Comparison of ENCODE assay signal across 1 cellular context in the genomic region with DNA sequence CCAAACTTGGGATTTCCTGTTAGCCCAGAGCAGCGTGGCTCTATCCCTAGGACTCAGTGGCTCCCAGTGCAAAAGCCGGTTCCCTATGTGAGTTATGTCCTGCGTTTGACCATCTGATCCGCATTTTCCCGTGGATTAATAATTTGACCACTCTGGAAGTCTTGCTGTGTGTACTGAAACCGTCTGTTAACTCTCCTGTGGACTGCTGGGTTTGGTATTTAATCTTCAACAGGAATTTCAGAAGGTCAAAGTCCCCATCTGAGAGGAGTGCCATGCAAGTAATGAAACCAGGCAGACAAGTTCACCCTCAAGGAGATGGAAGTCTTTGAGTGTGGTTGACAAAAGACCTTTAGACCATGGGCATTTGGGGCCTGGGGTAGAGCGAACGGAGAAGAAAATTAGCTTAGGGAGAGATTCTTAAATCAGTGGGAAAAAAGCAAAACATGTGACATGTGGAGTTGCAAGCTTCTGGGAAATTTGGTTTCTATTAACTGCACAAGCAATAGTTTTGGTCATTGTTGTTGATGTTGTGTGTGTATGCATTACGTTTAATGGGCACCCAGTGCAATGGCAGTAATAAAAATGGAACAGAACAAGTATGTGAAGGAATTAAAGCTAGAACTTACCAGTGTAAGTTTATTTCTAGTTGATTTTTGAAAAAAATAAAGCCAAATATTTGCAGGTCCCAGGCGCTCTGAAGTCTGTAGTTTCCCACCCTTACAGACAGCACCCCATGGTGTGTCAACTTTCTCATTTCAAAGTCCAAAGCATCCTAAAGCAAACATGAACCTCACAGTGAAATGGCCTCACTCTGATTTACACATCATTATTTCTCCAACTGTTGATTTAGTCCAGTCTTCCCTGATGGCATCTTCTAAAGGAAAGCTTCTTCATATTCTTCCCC.
A peak's percentile ranks its signal among the peaks of the same experiment; 100 is the strongest.
TF ChIP-seq lines count a peak whose summit lies in the region.

No MANE protein-coding gene starts in this region.

TF ChIP-seq in HepG2, 621 proteins besides CTCF, POLR2A, EP300 and RAD21 (continued from another document and continues in another):
- TF ChIP-seq ZFP36 (IDR thresholded peaks at IDR 0.05; ENCODE audit: borderline replicate concordance, low read depth, low read length, partially characterized antibody) (no peak), U2AF1 (optimal IDR thresholded peaks at IDR 0.05; ENCODE audit: low read depth, low read length) (no peak), SRY (CRISPR knock-in tag; IDR thresholded peaks at IDR 0.05) (no peak; the same call in 1 of the 2 replicates), ZNF850 (CRISPR knock-in tag; conservative IDR thresholded peaks at IDR 0.05) (no peak), RARG (CRISPR knock-in tag; IDR thresholded peaks at IDR 0.05; ENCODE audit: low read depth) (no peak), ZFX (CRISPR knock-in tag; IDR thresholded peaks at IDR 0.05; ENCODE audit: low read depth) (0 out of 2 replicates have a peak, but pooled peaks have one; percentile 27), ZNF879 (CRISPR knock-in tag; IDR thresholded peaks at IDR 0.05) (no peak), ETV5 (CRISPR knock-in tag; IDR thresholded peaks at IDR 0.05; ENCODE audit: borderline replicate concordance) (peak; percentile 64; the same call in 1 of the 2 replicates), ZNF326 (CRISPR knock-in tag; IDR thresholded peaks at IDR 0.05; ENCODE audit: borderline replicate concordance) (no peak), ZNF264 (CRISPR knock-in tag; IDR thresholded peaks at IDR 0.05) (no peak), THAP11 (CRISPR knock-in tag; IDR thresholded peaks at IDR 0.05) (peak; percentile 43), ZNF703 (CRISPR knock-in tag; IDR thresholded peaks at IDR 0.05; ENCODE audit: borderline replicate concordance) (no peak; the same call in 1 of the 2 replicates), MAFF (IDR thresholded peaks at IDR 0.05; ENCODE audit: low read depth, low read length) (no peak), CBX2 (IDR thresholded peaks at IDR 0.05; ENCODE audit: low read depth, low read length) (no peak), CBX2 (CRISPR knock-in tag; IDR thresholded peaks at IDR 0.05; ENCODE audit: low read depth) (no peak), CAMTA2 (CRISPR knock-in tag; IDR thresholded peaks at IDR 0.05; ENCODE audit: borderline replicate concordance) (no peak), ZNF296 (CRISPR knock-in tag; conservative IDR thresholded peaks at IDR 0.05) (no peak), HMG20A (CRISPR knock-in tag; IDR thresholded peaks at IDR 0.05; ENCODE audit: borderline replicate concordance) (peak; percentile 88), ZNF570 (CRISPR knock-in tag; IDR thresholded peaks at IDR 0.05; ENCODE audit: borderline replicate concordance) (no peak), ZNF230 (CRISPR knock-in tag; IDR thresholded peaks at IDR 0.05) (no peak), MBNL3 (CRISPR knock-in tag; conservative IDR thresholded peaks at IDR 0.05) (no peak), NONO (IDR thresholded peaks at IDR 0.05) (no peak), NONO (CRISPR knock-in tag; conservative IDR thresholded peaks at IDR 0.05) (no peak), NPAS2 (CRISPR knock-in tag; IDR thresholded peaks at IDR 0.05; ENCODE audit: borderline replicate concordance) (no peak), SP140L (CRISPR knock-in tag; IDR thresholded peaks at IDR 0.05; ENCODE audit: borderline replicate concordance) (no peak), TCF7 (IDR thresholded peaks at IDR 0.05; ENCODE audit: low read depth) (peak; percentile 85), ZNF501 (CRISPR knock-in tag; IDR thresholded peaks at IDR 0.05) (peak; percentile 38; the same call in 1 of the 2 replicates), MAF1 (CRISPR knock-in tag; IDR thresholded peaks at IDR 0.05; ENCODE audit: borderline replicate concordance) (no peak), PHF5A (CRISPR knock-in tag; IDR thresholded peaks at IDR 0.05; ENCODE audit: low read depth, unreplicated experiment) (no peak), SMARCE1 (IDR thresholded peaks at IDR 0.05; ENCODE audit: borderline replicate concordance) (no peak), ZNF432 (CRISPR knock-in tag; IDR thresholded peaks at IDR 0.05; ENCODE audit: borderline replicate concordance) (no peak), RBAK (CRISPR knock-in tag; IDR thresholded peaks at IDR 0.05) (no peak), NKX3-1 (CRISPR knock-in tag; IDR thresholded peaks at IDR 0.05) (peak; percentile 28; the same call in 1 of the 2 replicates), TOPORS (CRISPR knock-in tag; IDR thresholded peaks at IDR 0.05) (no peak), ELF4 (CRISPR knock-in tag; IDR thresholded peaks at IDR 0.05; ENCODE audit: borderline replicate concordance) (no peak), MATR3 (CRISPR knock-in tag; IDR thresholded peaks at IDR 0.05) (no peak), ZNF607 (CRISPR knock-in tag; IDR thresholded peaks at IDR 0.05; ENCODE audit: borderline replicate concordance) (0 out of 2 replicates have a peak, but pooled peaks have one; percentile 48), CENPX (CRISPR knock-in tag; IDR thresholded peaks at IDR 0.05) (no peak), ESRRA (CRISPR knock-in tag; IDR thresholded peaks at IDR 0.05; ENCODE audit: low read depth) (no peak), GATAD1 (CRISPR knock-in tag; IDR thresholded peaks at IDR 0.05) (0 out of 2 replicates have a peak, but pooled peaks have one; percentile 35), NFYC (CRISPR knock-in tag; IDR thresholded peaks at IDR 0.05) (no peak), ZNF556 (CRISPR knock-in tag; IDR thresholded peaks at IDR 0.05; ENCODE audit: borderline replicate concordance) (no peak; the same call in 1 of the 2 replicates)
- TF ChIP-seq, protein P1, sequence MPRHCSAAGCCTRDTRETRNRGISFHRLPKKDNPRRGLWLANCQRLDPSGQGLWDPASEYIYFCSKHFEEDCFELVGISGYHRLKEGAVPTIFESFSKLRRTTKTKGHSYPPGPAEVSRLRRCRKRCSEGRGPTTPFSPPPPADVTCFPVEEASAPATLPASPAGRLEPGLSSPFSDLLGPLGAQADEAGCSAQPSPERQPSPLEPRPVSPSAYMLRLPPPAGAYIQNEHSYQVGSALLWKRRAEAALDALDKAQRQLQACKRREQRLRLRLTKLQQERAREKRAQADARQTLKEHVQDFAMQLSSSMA (CRISPR knock-in tag; IDR thresholded peaks at IDR 0.05): no peak
- TF ChIP-seq, protein P2, sequence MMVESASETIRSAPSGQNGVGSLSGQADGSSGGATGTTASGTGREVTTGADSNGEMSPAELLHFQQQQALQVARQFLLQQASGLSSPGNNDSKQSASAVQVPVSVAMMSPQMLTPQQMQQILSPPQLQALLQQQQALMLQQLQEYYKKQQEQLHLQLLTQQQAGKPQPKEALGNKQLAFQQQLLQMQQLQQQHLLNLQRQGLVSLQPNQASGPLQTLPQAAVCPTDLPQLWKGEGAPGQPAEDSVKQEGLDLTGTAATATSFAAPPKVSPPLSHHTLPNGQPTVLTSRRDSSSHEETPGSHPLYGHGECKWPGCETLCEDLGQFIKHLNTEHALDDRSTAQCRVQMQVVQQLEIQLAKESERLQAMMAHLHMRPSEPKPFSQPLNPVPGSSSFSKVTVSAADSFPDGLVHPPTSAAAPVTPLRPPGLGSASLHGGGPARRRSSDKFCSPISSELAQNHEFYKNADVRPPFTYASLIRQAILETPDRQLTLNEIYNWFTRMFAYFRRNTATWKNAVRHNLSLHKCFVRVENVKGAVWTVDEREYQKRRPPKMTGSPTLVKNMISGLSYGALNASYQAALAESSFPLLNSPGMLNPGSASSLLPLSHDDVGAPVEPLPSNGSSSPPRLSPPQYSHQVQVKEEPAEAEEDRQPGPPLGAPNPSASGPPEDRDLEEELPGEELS (CRISPR knock-in tag; IDR thresholded peaks at IDR 0.05): peak; percentile 71
- TF ChIP-seq, protein P3, sequence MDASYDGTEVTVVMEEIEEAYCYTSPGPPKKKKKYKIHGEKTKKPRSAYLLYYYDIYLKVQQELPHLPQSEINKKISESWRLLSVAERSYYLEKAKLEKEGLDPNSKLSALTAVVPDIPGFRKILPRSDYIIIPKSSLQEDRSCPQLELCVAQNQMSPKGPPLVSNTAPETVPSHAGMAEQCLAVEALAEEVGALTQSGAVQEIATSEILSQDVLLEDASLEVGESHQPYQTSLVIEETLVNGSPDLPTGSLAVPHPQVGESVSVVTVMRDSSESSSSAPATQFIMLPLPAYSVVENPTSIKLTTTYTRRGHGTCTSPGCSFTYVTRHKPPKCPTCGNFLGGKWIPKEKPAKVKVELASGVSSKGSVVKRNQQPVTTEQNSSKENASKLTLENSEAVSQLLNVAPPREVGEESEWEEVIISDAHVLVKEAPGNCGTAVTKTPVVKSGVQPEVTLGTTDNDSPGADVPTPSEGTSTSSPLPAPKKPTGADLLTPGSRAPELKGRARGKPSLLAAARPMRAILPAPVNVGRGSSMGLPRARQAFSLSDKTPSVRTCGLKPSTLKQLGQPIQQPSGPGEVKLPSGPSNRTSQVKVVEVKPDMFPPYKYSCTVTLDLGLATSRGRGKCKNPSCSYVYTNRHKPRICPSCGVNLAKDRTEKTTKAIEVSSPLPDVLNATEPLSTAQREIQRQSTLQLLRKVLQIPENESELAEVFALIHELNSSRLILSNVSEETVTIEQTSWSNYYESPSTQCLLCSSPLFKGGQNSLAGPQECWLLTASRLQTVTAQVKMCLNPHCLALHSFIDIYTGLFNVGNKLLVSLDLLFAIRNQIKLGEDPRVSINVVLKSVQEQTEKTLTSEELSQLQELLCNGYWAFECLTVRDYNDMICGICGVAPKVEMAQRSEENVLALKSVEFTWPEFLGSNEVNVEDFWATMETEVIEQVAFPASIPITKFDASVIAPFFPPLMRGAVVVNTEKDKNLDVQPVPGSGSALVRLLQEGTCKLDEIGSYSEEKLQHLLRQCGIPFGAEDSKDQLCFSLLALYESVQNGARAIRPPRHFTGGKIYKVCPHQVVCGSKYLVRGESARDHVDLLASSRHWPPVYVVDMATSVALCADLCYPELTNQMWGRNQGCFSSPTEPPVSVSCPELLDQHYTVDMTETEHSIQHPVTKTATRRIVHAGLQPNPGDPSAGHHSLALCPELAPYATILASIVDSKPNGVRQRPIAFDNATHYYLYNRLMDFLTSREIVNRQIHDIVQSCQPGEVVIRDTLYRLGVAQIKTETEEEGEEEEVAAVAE (CRISPR knock-in tag; IDR thresholded peaks at IDR 0.05; ENCODE audit: borderline replicate concordance): peak; percentile 15; the same call in 1 of the 2 replicates
- TF ChIP-seq, protein P4, sequence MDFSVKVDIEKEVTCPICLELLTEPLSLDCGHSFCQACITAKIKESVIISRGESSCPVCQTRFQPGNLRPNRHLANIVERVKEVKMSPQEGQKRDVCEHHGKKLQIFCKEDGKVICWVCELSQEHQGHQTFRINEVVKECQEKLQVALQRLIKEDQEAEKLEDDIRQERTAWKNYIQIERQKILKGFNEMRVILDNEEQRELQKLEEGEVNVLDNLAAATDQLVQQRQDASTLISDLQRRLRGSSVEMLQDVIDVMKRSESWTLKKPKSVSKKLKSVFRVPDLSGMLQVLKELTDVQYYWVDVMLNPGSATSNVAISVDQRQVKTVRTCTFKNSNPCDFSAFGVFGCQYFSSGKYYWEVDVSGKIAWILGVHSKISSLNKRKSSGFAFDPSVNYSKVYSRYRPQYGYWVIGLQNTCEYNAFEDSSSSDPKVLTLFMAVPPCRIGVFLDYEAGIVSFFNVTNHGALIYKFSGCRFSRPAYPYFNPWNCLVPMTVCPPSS (IDR thresholded peaks at IDR 0.05): no peak
- TF ChIP-seq, protein P5, sequence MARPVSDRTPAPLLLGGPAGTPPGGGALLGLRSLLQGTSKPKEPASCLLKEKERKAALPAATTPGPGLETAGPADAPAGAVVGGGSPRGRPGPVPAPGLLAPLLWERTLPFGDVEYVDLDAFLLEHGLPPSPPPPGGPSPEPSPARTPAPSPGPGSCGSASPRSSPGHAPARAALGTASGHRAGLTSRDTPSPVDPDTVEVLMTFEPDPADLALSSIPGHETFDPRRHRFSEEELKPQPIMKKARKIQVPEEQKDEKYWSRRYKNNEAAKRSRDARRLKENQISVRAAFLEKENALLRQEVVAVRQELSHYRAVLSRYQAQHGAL (CRISPR knock-in tag; IDR thresholded peaks at IDR 0.05; ENCODE audit: not compliant biosample characterization): no peak
- TF ChIP-seq, protein P6, sequence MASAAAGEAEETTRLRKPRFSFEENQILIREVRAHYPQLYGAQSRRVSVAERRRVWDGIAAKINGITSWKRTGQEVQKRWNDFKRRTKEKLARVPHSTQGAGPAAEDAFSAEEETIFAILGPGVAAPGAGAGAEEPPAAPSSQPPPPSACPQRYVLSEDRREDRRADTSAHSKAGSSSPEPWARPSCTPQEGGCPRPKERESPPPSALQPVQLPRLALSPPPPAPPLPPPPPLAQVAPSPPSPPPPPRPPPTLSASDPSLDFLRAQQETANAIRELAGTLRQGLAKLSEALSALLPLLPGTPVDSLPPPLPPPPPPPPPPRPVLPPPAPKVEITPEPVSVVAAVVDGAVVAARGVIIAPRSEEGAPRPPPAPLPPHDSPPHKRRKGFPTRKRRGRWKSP (CRISPR knock-in tag; IDR thresholded peaks at IDR 0.05): peak; percentile 51; the same call in 1 of the 2 replicates
- TF ChIP-seq, protein P7, sequence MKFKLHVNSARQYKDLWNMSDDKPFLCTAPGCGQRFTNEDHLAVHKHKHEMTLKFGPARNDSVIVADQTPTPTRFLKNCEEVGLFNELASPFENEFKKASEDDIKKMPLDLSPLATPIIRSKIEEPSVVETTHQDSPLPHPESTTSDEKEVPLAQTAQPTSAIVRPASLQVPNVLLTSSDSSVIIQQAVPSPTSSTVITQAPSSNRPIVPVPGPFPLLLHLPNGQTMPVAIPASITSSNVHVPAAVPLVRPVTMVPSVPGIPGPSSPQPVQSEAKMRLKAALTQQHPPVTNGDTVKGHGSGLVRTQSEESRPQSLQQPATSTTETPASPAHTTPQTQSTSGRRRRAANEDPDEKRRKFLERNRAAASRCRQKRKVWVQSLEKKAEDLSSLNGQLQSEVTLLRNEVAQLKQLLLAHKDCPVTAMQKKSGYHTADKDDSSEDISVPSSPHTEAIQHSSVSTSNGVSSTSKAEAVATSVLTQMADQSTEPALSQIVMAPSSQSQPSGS (CRISPR knock-in tag; IDR thresholded peaks at IDR 0.05): peak; percentile 48
- TF ChIP-seq, protein P8, sequence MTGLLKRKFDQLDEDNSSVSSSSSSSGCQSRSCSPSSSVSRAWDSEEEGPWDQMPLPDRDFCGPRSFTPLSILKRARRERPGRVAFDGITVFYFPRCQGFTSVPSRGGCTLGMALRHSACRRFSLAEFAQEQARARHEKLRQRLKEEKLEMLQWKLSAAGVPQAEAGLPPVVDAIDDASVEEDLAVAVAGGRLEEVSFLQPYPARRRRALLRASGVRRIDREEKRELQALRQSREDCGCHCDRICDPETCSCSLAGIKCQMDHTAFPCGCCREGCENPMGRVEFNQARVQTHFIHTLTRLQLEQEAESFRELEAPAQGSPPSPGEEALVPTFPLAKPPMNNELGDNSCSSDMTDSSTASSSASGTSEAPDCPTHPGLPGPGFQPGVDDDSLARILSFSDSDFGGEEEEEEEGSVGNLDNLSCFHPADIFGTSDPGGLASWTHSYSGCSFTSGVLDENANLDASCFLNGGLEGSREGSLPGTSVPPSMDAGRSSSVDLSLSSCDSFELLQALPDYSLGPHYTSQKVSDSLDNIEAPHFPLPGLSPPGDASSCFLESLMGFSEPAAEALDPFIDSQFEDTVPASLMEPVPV (CRISPR knock-in tag; IDR thresholded peaks at IDR 0.05): no peak
- TF ChIP-seq, protein P9, sequence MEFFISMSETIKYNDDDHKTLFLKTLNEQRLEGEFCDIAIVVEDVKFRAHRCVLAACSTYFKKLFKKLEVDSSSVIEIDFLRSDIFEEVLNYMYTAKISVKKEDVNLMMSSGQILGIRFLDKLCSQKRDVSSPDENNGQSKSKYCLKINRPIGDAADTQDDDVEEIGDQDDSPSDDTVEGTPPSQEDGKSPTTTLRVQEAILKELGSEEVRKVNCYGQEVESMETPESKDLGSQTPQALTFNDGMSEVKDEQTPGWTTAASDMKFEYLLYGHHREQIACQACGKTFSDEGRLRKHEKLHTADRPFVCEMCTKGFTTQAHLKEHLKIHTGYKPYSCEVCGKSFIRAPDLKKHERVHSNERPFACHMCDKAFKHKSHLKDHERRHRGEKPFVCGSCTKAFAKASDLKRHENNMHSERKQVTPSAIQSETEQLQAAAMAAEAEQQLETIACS (CRISPR knock-in tag; IDR thresholded peaks at IDR 0.05): no peak
